In genomic region chr3:196080517-196080841, GRCh38 we compare ENCODE assay signal across 8 cellular contexts. TPM values are rescaled to one million over a fixed set of nuclear protein-coding genes. Genes with fewer than 3 reads are reported as not detected.
DNase-seq lines count a peak whose midpoint lies in the region; ATAC-seq and TF ChIP-seq lines count a peak whose summit lies in the region.

No MANE protein-coding gene starts in this region.

- TF ChIP-seq CTCF in GM12875 (IDR thresholded peaks at IDR 0.05; ENCODE audit: borderline replicate concordance, insufficient read depth, low read depth, low read length) (no peak), fibroblast of lung (conservative IDR thresholded peaks at IDR 0.05 in 1 of 2, IDR thresholded peaks at IDR 0.05 in 1 of 2; ENCODE audit: low read depth in 1 of 2, low read length in 2 of 2) (no peak), retinal pigment epithelial cell (conservative IDR thresholded peaks at IDR 0.05; ENCODE audit: low read depth, low read length) (no peak)

- H4K20me1 ChIP-seq in fibroblast of lung (ENCODE audit: control insufficient read depth, extremely low read depth, insufficient read depth, low read length) = no peaks in the 10 kb centered on the region

- H3K4me3 ChIP-seq in GM12875 (ENCODE audit: low read depth, low read length) (peak overlapping the region; percentile 100), SJCRH30 (peak overlapping the region; percentile 88), fibroblast of lung (replicated peaks in 1 of 4; ENCODE audit: control extremely low read depth in 1 of 4, insufficient read depth in 1 of 4, low read depth in 3 of 4, low read length in 4 of 4) (peak overlapping the region; percentile 63 to 89 (median 80)), retinal pigment epithelial cell (ENCODE audit: low read length) (peak overlapping the region; percentile 71)

- H3K27me3 ChIP-seq in SJCRH30 (no peaks in the 10 kb centered on the region), fibroblast of lung (ENCODE audit: control insufficient read depth, insufficient read depth, low read length) (no peaks in the 10 kb centered on the region)

- ATAC-seq in HG02981 (IDR thresholded peaks at IDR 0.05; ENCODE audit: unreplicated experiment) = no peak

- peak overlapping the region; percentile 15 for H3K4me2 ChIP-seq in fibroblast of lung (ENCODE audit: extremely low read depth, insufficient read depth, low read length)

- H3K27ac ChIP-seq in SJCRH30 (no peak overlapping the region), fibroblast of lung (ENCODE audit: insufficient read depth, low read length) (no peak overlapping the region)

- peaks cover 11% of the 10 kb centered on the region for H3K36me3 ChIP-seq in SJCRH30
- H3K36me3 ChIP-seq in fibroblast of lung (ENCODE audit: control insufficient read depth, insufficient read depth, low read length) = no peaks in the 10 kb centered on the region

- no peak overlapping the region for H3K9ac ChIP-seq in fibroblast of lung (ENCODE audit: insufficient read depth, low read length)

- no peak overlapping the region for H2AFZ ChIP-seq in fibroblast of lung (ENCODE audit: low read length)

- H3K4me1 ChIP-seq in SJCRH30 (no peaks in the 10 kb centered on the region; the same call in 1 of the 2 replicates), fibroblast of lung (ENCODE audit: control insufficient read depth, extremely low read depth, insufficient read depth, low read length) (peaks cover 2% of the 10 kb centered on the region)

- DNase-seq in SJCRH30 (no peak), fibroblast of lung (ENCODE audit: low read depth in 2 of 2) (no peak), retinal pigment epithelial cell (ENCODE audit: low read depth) (no peak), DMS79 (lab: John Stamatoyannopoulos, UW) (no peak), T-helper 9 cell (no peak), MV-4-11 (lab: John Stamatoyannopoulos, UW) (no peak)

- peaks cover 45% of the 10 kb centered on the region for H3K79me2 ChIP-seq in fibroblast of lung (ENCODE audit: control insufficient read depth, insufficient read depth, low read length)

- no peaks in the 10 kb centered on the region for H3K9me3 ChIP-seq in SJCRH30 (replicated peaks)
- no peaks in the 10 kb centered on the region for H3K9me3 ChIP-seq in fibroblast of lung (ENCODE audit: control insufficient read depth, insufficient read depth, low read depth, low read length)

RNA-seq across cellular contexts. Expression of gene TFRC, which starts 1.4 kb away (rescaled TPM):
- total RNA-seq in SJCRH30 (2014; rRNA removed; shearing (Covaris generic)) = 259 and 267 TPM in 2 replicates
- total RNA-seq in fibroblast of lung = 169 and 184 TPM in 2 replicates
- 99.8 and 118 TPM in 2 replicates for polyA plus RNA-seq in fibroblast of lung
- polyA plus RNA-seq in fibroblast of lung (2012) = 76.8 and 87.5 TPM in 2 replicates
- polyA minus RNA-seq in fibroblast of lung (ENCODE audit: low replicate concordance) = 34.9 and 39.4 TPM in 2 replicates
